ENCODE assay signal across 1 cellular context in the genomic region with DNA sequence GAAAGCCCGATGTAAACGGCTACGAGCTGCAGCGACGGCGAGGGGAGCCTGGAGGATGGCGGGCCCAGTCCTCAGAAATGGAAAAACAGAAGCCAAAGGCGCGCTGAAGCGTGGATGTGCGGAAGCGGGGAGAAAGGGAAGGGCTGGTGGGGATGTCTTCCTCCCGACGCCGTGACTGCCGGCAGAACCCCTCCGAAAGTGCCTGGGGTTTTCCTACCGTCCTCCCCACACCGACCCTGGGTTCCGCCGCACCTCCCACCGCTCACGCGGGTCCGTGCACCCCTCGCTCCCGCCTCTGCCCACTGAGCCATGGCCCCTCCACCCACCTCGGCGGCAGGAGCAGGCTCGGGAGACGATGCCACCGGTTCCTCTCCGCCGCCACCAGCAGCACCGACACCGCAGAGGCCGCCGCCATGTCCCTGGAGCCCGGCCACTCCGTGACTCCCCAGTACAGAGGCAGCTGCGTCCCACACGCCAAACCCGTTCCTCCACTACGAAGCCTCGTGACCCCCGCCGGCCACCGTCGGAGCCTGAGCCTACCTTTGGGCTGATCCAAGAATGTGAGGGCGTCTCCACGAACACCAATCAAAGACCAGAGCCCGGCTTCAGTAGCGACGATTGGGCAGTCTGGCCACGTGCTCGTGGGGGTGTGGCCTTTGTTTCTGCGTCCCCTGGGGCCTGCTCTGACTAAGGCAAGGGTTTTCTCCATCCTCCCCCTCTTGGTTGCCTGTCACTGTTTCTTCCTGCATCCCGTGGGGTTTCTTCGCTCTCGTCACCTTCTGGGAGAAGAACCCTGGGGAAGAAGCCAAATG.
A peak's percentile ranks its signal among the peaks of the same experiment; 100 is the strongest.
TF ChIP-seq lines count a peak whose summit lies in the region.

A gene (minus strand): TSS at position 471 of the 812 bp plus-strand sequence. CDS start 56 bp downstream, at position 415.

TF ChIP-seq in HepG2, 621 proteins besides CTCF, POLR2A, EP300 and RAD21 (continued from another document and continues in another):
- TF ChIP-seq, protein P1, sequence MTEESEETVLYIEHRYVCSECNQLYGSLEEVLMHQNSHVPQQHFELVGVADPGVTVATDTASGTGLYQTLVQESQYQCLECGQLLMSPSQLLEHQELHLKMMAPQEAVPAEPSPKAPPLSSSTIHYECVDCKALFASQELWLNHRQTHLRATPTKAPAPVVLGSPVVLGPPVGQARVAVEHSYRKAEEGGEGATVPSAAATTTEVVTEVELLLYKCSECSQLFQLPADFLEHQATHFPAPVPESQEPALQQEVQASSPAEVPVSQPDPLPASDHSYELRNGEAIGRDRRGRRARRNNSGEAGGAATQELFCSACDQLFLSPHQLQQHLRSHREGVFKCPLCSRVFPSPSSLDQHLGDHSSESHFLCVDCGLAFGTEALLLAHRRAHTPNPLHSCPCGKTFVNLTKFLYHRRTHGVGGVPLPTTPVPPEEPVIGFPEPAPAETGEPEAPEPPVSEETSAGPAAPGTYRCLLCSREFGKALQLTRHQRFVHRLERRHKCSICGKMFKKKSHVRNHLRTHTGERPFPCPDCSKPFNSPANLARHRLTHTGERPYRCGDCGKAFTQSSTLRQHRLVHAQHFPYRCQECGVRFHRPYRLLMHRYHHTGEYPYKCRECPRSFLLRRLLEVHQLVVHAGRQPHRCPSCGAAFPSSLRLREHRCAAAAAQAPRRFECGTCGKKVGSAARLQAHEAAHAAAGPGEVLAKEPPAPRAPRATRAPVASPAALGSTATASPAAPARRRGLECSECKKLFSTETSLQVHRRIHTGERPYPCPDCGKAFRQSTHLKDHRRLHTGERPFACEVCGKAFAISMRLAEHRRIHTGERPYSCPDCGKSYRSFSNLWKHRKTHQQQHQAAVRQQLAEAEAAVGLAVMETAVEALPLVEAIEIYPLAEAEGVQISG (CRISPR knock-in tag; IDR thresholded peaks at IDR 0.05): peak; percentile 89
- TF ChIP-seq, protein P2, sequence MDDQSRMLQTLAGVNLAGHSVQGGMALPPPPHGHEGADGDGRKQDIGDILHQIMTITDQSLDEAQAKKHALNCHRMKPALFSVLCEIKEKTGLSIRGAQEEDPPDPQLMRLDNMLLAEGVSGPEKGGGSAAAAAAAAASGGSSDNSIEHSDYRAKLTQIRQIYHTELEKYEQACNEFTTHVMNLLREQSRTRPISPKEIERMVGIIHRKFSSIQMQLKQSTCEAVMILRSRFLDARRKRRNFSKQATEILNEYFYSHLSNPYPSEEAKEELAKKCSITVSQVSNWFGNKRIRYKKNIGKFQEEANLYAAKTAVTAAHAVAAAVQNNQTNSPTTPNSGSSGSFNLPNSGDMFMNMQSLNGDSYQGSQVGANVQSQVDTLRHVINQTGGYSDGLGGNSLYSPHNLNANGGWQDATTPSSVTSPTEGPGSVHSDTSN (CRISPR knock-in tag; IDR thresholded peaks at IDR 0.05; ENCODE audit: borderline replicate concordance): no peak
- TF ChIP-seq ETV6 (CRISPR knock-in tag; conservative IDR thresholded peaks at IDR 0.05): no peak
- TF ChIP-seq HOXA9 (CRISPR knock-in tag; IDR thresholded peaks at IDR 0.05; ENCODE audit: borderline replicate concordance): 0 out of 2 replicates have a peak, but pooled peaks have one; percentile 59
- peak; percentile 82; the same call in 1 of the 2 replicates for TF ChIP-seq TOPORS (CRISPR knock-in tag; IDR thresholded peaks at IDR 0.05)
- TF ChIP-seq, protein P3, sequence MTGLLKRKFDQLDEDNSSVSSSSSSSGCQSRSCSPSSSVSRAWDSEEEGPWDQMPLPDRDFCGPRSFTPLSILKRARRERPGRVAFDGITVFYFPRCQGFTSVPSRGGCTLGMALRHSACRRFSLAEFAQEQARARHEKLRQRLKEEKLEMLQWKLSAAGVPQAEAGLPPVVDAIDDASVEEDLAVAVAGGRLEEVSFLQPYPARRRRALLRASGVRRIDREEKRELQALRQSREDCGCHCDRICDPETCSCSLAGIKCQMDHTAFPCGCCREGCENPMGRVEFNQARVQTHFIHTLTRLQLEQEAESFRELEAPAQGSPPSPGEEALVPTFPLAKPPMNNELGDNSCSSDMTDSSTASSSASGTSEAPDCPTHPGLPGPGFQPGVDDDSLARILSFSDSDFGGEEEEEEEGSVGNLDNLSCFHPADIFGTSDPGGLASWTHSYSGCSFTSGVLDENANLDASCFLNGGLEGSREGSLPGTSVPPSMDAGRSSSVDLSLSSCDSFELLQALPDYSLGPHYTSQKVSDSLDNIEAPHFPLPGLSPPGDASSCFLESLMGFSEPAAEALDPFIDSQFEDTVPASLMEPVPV (CRISPR knock-in tag; IDR thresholded peaks at IDR 0.05): peak; percentile 94
- TF ChIP-seq, protein P4, sequence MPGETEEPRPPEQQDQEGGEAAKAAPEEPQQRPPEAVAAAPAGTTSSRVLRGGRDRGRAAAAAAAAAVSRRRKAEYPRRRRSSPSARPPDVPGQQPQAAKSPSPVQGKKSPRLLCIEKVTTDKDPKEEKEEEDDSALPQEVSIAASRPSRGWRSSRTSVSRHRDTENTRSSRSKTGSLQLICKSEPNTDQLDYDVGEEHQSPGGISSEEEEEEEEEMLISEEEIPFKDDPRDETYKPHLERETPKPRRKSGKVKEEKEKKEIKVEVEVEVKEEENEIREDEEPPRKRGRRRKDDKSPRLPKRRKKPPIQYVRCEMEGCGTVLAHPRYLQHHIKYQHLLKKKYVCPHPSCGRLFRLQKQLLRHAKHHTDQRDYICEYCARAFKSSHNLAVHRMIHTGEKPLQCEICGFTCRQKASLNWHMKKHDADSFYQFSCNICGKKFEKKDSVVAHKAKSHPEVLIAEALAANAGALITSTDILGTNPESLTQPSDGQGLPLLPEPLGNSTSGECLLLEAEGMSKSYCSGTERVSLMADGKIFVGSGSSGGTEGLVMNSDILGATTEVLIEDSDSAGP (CRISPR knock-in tag; IDR thresholded peaks at IDR 0.05; ENCODE audit: borderline replicate concordance): peak; percentile 90; the same call in 1 of the 2 replicates
- peak; percentile 87 for TF ChIP-seq DMAP1 (CRISPR knock-in tag; IDR thresholded peaks at IDR 0.05)
- TF ChIP-seq CBX1 (IDR thresholded peaks at IDR 0.05; ENCODE audit: low read depth): peak; percentile 89
- TF ChIP-seq, protein P5, sequence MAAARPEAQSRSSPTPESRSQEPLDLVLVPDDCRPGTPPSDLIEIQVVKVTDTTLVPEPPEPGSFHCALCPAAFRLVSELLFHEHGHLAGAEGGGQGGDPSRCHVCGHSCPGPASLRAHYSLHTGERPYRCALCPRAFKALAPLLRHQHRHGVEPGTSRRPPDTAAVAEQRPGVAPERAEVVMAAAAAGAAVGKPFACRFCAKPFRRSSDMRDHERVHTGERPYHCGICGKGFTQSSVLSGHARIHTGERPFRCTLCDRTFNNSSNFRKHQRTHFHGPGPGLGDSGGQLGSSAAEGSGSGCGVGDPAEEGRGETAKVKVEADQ (CRISPR knock-in tag; IDR thresholded peaks at IDR 0.05; ENCODE audit: borderline replicate concordance): peak; percentile 49; the same call in 1 of the 2 replicates
- TF ChIP-seq, protein P6, sequence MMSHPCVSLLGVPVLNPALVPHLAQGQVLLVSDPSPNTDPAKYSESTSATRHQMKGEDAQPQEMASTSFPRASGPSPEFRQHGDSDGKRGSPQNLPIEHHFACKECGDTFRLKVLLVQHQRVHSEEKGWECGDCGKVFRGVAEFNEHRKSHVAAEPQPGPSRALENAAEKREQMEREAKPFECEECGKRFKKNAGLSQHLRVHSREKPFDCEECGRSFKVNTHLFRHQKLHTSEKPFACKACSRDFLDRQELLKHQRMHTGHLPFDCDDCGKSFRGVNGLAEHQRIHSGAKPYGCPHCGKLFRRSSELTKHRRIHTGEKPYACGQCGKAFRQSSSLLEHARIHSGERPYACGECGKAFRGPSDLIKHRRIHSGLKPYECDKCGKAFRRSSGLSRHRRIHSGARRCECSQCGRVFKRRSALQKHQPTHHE (CRISPR knock-in tag; IDR thresholded peaks at IDR 0.05; ENCODE audit: borderline replicate concordance): peak; percentile 86; the same call in 1 of the 2 replicates
- TF ChIP-seq, protein P7, sequence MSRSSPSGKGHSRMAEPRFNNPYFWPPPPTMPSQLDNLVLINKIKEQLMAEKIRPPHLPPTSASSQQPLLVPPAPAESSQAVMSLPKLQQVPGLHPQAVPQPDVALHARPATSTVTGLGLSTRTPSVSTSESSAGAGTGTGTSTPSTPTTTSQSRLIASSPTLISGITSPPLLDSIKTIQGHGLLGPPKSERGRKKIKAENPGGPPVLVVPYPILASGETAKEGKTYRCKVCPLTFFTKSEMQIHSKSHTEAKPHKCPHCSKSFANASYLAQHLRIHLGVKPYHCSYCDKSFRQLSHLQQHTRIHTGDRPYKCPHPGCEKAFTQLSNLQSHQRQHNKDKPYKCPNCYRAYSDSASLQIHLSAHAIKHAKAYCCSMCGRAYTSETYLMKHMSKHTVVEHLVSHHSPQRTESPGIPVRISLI (CRISPR knock-in tag; IDR thresholded peaks at IDR 0.05; ENCODE audit: borderline replicate concordance): no peak; the same call in 1 of the 2 replicates
- no peak for TF ChIP-seq SYNCRIP (IDR thresholded peaks at IDR 0.05; ENCODE audit: insufficient read depth, low read depth, low read length)
- TF ChIP-seq, protein P8, sequence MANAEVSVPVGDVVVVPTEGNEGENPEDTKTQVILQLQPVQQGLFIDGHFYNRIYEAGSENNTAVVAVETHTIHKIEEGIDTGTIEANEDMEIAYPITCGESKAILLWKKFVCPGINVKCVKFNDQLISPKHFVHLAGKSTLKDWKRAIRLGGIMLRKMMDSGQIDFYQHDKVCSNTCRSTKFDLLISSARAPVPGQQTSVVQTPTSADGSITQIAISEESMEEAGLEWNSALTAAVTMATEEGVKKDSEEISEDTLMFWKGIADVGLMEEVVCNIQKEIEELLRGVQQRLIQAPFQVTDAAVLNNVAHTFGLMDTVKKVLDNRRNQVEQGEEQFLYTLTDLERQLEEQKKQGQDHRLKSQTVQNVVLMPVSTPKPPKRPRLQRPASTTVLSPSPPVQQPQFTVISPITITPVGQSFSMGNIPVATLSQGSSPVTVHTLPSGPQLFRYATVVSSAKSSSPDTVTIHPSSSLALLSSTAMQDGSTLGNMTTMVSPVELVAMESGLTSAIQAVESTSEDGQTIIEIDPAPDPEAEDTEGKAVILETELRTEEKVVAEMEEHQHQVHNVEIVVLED (CRISPR knock-in tag; IDR thresholded peaks at IDR 0.05; ENCODE audit: borderline replicate concordance): peak; percentile 58; the same call in 1 of the 2 replicates
- no peak for TF ChIP-seq SETDB1 (CRISPR knock-in tag; IDR thresholded peaks at IDR 0.05; ENCODE audit: borderline replicate concordance)
- TF ChIP-seq ZFX (CRISPR knock-in tag; IDR thresholded peaks at IDR 0.05; ENCODE audit: low read depth): peak; percentile 89
- peak; percentile 84 for TF ChIP-seq ZNF772 (CRISPR knock-in tag; IDR thresholded peaks at IDR 0.05)
- TF ChIP-seq, protein P9, sequence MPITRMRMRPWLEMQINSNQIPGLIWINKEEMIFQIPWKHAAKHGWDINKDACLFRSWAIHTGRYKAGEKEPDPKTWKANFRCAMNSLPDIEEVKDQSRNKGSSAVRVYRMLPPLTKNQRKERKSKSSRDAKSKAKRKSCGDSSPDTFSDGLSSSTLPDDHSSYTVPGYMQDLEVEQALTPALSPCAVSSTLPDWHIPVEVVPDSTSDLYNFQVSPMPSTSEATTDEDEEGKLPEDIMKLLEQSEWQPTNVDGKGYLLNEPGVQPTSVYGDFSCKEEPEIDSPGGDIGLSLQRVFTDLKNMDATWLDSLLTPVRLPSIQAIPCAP (CRISPR knock-in tag; IDR thresholded peaks at IDR 0.05; ENCODE audit: low read depth): no peak
- peak; percentile 87 for TF ChIP-seq ARNTL (CRISPR knock-in tag; IDR thresholded peaks at IDR 0.05)
- TF ChIP-seq, protein P10, sequence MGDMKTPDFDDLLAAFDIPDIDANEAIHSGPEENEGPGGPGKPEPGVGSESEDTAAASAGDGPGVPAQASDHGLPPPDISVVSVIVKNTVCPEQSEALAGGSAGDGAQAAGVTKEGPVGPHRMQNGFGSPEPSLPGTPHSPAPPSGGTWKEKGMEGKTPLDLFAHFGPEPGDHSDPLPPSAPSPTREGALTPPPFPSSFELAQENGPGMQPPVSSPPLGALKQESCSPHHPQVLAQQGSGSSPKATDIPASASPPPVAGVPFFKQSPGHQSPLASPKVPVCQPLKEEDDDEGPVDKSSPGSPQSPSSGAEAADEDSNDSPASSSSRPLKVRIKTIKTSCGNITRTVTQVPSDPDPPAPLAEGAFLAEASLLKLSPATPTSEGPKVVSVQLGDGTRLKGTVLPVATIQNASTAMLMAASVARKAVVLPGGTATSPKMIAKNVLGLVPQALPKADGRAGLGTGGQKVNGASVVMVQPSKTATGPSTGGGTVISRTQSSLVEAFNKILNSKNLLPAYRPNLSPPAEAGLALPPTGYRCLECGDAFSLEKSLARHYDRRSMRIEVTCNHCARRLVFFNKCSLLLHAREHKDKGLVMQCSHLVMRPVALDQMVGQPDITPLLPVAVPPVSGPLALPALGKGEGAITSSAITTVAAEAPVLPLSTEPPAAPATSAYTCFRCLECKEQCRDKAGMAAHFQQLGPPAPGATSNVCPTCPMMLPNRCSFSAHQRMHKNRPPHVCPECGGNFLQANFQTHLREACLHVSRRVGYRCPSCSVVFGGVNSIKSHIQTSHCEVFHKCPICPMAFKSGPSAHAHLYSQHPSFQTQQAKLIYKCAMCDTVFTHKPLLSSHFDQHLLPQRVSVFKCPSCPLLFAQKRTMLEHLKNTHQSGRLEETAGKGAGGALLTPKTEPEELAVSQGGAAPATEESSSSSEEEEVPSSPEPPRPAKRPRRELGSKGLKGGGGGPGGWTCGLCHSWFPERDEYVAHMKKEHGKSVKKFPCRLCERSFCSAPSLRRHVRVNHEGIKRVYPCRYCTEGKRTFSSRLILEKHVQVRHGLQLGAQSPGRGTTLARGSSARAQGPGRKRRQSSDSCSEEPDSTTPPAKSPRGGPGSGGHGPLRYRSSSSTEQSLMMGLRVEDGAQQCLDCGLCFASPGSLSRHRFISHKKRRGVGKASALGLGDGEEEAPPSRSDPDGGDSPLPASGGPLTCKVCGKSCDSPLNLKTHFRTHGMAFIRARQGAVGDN (CRISPR knock-in tag; IDR thresholded peaks at IDR 0.05): peak; percentile 95
- peak; percentile 67; the same call in 1 of the 2 replicates for TF ChIP-seq PITX1 (CRISPR knock-in tag; IDR thresholded peaks at IDR 0.05)
- no peak; the same call in 1 of the 2 replicates for TF ChIP-seq EED (CRISPR knock-in tag; IDR thresholded peaks at IDR 0.05)
- TF ChIP-seq, protein P11, sequence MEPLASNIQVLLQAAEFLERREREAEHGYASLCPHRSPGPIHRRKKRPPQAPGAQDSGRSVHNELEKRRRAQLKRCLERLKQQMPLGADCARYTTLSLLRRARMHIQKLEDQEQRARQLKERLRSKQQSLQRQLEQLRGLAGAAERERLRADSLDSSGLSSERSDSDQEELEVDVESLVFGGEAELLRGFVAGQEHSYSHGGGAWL (CRISPR knock-in tag; IDR thresholded peaks at IDR 0.05): peak; percentile 72; the same call in 1 of the 2 replicates
- TF ChIP-seq NPAS2 (CRISPR knock-in tag; IDR thresholded peaks at IDR 0.05; ENCODE audit: borderline replicate concordance): no peak
- TF ChIP-seq, protein P12, sequence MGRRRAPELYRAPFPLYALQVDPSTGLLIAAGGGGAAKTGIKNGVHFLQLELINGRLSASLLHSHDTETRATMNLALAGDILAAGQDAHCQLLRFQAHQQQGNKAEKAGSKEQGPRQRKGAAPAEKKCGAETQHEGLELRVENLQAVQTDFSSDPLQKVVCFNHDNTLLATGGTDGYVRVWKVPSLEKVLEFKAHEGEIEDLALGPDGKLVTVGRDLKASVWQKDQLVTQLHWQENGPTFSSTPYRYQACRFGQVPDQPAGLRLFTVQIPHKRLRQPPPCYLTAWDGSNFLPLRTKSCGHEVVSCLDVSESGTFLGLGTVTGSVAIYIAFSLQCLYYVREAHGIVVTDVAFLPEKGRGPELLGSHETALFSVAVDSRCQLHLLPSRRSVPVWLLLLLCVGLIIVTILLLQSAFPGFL (CRISPR knock-in tag; IDR thresholded peaks at IDR 0.05): no peak
- TF ChIP-seq TRIM24 (CRISPR knock-in tag; IDR thresholded peaks at IDR 0.05): no peak
- TF ChIP-seq HOXD1 (CRISPR knock-in tag; IDR thresholded peaks at IDR 0.05): peak; percentile 71; the same call in 1 of the 2 replicates
- no peak for TF ChIP-seq ZNF326 (CRISPR knock-in tag; IDR thresholded peaks at IDR 0.05; ENCODE audit: borderline replicate concordance)
